ENCODE assay signal across 8 cellular contexts in the genomic region with DNA sequence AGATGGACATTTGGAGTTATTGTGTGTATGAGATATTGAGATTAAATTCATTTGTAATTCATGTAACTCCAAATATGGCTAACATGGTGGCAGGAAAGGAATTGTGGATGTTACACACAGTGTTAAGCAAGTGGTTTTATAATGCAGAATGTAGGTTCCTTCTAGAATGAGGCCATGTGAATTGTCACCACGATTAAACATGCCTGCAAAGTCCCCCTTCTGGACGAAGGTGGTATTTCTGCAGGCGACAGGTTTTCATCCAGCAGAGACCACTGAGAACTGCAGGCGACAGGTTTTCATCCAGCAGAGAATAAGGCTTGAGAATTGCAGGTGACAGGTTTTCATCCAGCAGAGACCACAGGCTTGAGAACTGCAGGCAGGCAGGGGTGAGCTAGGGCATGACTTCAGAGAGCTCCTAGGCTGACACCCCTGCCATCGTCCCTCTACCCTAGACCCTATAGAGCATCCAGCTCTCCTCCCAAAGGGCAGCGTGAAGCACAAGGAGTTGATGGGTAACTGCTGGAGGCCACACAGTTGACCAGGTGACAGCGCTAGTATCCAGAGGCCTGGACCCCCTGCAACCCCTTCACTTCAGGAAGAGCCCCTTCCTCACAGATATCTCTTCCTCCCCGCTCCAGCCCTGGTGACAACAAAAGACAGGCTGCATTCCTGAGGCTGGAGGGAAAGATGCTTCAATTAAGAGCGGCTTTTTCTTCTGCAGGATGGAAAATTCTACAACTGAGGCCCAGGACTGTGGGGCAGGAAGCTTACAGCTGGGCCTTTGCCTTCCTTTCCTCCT.
DNase-seq lines count a peak whose midpoint lies in the region; ATAC-seq lines count a peak whose summit lies in the region.

No MANE protein-coding gene starts in this region.

- H3K4me1 ChIP-seq in SJCRH30 = no peaks in the 10 kb centered on the region

- H3K27ac ChIP-seq in SJCRH30 = no peak overlapping the region

- no peak overlapping the region for H3K4me3 ChIP-seq in SJCRH30

- H3K27me3 Mint-ChIP-seq in activated naive CD4-positive, alpha-beta T cell treated with anti-CD3 and anti-CD28 coated beads for 36 hours (ENCODE audit: low read depth) = no peaks in the 10 kb centered on the region

- H3K9me3 ChIP-seq in SJCRH30 (replicated peaks) = no peaks in the 10 kb centered on the region

- peak in 1 of 2 donors; percentile 41 for ATAC-seq in left cardiac atrium
- no peak for ATAC-seq in HG03045 (IDR thresholded peaks at IDR 0.05; ENCODE audit: unreplicated experiment)
- ATAC-seq in GM18511 (IDR thresholded peaks at IDR 0.05; ENCODE audit: unreplicated experiment) = no peak

- H3K4me1 Mint-ChIP-seq in activated naive CD4-positive, alpha-beta T cell treated with anti-CD3 and anti-CD28 coated beads for 36 hours (ENCODE audit: low read depth) = no peaks in the 10 kb centered on the region

- no peak overlapping the region for H3K4me3 Mint-ChIP-seq in activated naive CD4-positive, alpha-beta T cell treated with anti-CD3 and anti-CD28 coated beads for 36 hours

- H3K9me3 Mint-ChIP-seq in activated naive CD4-positive, alpha-beta T cell treated with anti-CD3 and anti-CD28 coated beads for 36 hours = no peaks in the 10 kb centered on the region

- CTCF ChIA-PET in activated naive CD4-positive, alpha-beta T cell treated with anti-CD3 and anti-CD28 coated beads for 36 hours (lab: Charles Lee) = interaction anchor here (0.9 to 7.3 kb wide), 8 partner anchors 10 to 334 kb away, joined by 3 to 46 read pairs (median 5); a partner anchor contains a TSS

- intact Hi-C loops in activated naive CD4-positive, alpha-beta T cell treated with anti-CD3 and anti-CD28 coated beads for 36 hours (cut with micrococcal nuclease) = loop anchor here (1.0 to 2.0 kb wide), 3 partner anchors 200 to 332 kb away; no protein-coding TSS in a partner anchor
- intact Hi-C loops in left cardiac atrium (cut with DNase I) = loop anchor here in 1 of 2 donors (5.0 to 10.0 kb wide), 3 partner anchors 64 to 336 kb away; no protein-coding TSS in a partner anchor

- H3K36me3 ChIP-seq in SJCRH30 = no peaks in the 10 kb centered on the region

- DNase-seq in DMS53 (lab: John Stamatoyannopoulos, UW) (peak; percentile 85), HT1080 (ENCODE audit: low read depth) (peak; percentile 23), SJCRH30 (peak; percentile 43 to 69), left cardiac atrium (peak; percentile 40)
- DNase-seq in activated naive CD4-positive, alpha-beta T cell treated with anti-CD3 and anti-CD28 coated beads for 36 hours = peak; percentile 68
- DNase-seq in stimulated activated CD4-positive, alpha-beta T cell treated with anti-CD3 and anti-CD28 coated beads, Interleukin-12 subunit alpha, Interleukin-12 subunit beta, amount 100 ng/mL, for 4 hours = peak; percentile 49

- no peaks in the 10 kb centered on the region for H3K27me3 ChIP-seq in SJCRH30

- H3K27ac Mint-ChIP-seq in activated naive CD4-positive, alpha-beta T cell treated with anti-CD3 and anti-CD28 coated beads for 36 hours = no peak overlapping the region

- no peaks in the 10 kb centered on the region for H3K36me3 Mint-ChIP-seq in activated naive CD4-positive, alpha-beta T cell treated with anti-CD3 and anti-CD28 coated beads for 36 hours (ENCODE audit: low read depth)

Comparison
In these comparisons a context has a peak if more than half of its experiments do, and no peak if none do; other contexts are left out.
1. DNase-seq: peak in every context shown above with its lines; median percentile 85 in DMS53; 68 in activated naive CD4-positive, alpha-beta T cell treated with anti-CD3 and anti-CD28 coated beads for 36 hours; 56 in SJCRH30; 49 in stimulated activated CD4-positive, alpha-beta T cell treated with anti-CD3 and anti-CD28 coated beads, Interleukin-12 subunit alpha, Interleukin-12 subunit beta, amount 100 ng/mL, for 4 hours; 40 in left cardiac atrium; 23 in HT1080.